Comparison of ENCODE assay signal across 19 cellular contexts in the genomic region with DNA sequence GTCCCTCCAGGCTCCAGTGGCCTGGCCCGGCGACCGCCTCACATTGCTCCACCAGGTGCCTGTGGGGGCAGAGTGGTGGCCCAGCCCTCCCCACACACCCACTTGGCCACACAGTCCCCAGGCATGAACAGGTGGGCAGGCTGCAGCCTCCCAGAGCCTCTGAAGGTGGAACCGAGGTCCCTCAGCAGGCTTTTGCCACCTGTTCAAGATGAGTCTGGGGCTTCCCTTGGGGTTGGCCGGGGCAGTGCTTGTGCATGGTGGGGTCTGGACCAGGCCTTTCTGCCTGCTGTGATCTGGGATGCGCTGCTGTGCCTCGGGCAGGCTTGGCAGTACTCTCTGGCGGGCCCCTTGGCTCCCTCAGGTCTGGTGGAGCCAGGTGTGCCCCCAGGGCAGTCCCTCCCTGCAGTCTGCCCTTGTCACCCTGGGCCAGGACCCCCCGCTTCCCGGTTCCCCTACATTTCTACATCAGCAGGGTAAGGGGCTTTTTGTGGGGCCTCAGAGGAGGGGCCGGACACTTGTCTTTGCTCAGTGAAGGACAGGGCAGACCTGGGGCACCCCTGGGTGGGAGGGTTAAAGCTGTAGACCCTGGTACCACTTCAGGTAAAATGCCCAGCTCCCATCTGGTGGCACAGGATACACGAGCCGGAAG. TPM values are rescaled to one million over a fixed set of nuclear protein-coding genes. Genes with fewer than 3 reads are reported as not detected.
"Had no signal": no experiment of that assay in that cellular context is flagged by ENCODE, and none has a peak within 500 bp of the region (broad histone marks: within the 10 kb centered on the region; RNA-seq: fewer than 3 reads in every experiment).

No MANE protein-coding gene starts in this region.

- H2AFZ ChIP-seq: hepatocyte had no signal

- H3K27ac ChIP-seq: breast epithelium, hepatocyte, psoas muscle, right lobe of liver, spleen, testis had no signal

- DNase-seq: activated CD4-positive, alpha-beta T cell treated with anti-CD3 and anti-CD28 coated beads, Interleukin-2, amount 50 U/mL, for 4 hours; activated effector memory CD4-positive, alpha-beta T cell treated with anti-CD3 and anti-CD28 coated beads, Interleukin-2, amount 50 U/mL, for 16 hours; activated T-cell treated with anti-CD3 and anti-CD28 coated beads, Interleukin-2, amount 50 U/mL, for 4 hours; dermis blood vessel endothelial cell; endodermal cell; erythroblast; midbrain; naive B cell; occipital lobe; psoas muscle; right lobe of liver; spleen; stimulated activated CD4-positive, alpha-beta T cell treated with anti-CD3 and anti-CD28 coated beads, Interleukin-1b, Interleukin-23, amount 100 ng/mL, for 48 hours; stimulated activated naive CD4-positive, alpha-beta T cell treated with Interleukin-2 at 50 U/mL for 16 hours; testis had no signal

- H3K27me3 ChIP-seq: right lobe of liver, testis had no signal

- ATAC-seq: activated CD4-positive, CD25-positive, alpha-beta regulatory T cell treated with anti-CD3 and anti-CD28 coated beads, Interleukin-2, amount 50 U/mL, for 24 hours; activated naive CD4-positive, alpha-beta T cell treated with anti-CD3 and anti-CD28 coated beads, Interleukin-2, amount 50 U/mL, for 72 hours; activated T-cell treated with anti-CD3 and anti-CD28 coated beads, Interleukin-2, amount 50 U/mL, for 4 hours had no signal

- H3K9me3 ChIP-seq: breast epithelium, psoas muscle, right lobe of liver, spleen, testis had no signal

- H3K4me3 ChIP-seq: breast epithelium, hepatocyte, psoas muscle, right lobe of liver, spleen, testis had no signal

- H3K79me2 ChIP-seq: hepatocyte had no signal

RNA-seq across cellular contexts. Expression of a gene that starts 2.7 kb away (rescaled TPM):
- total RNA-seq: activated naive CD4-positive, alpha-beta T cell treated with anti-CD3 and anti-CD28 coated beads, Interleukin-2, amount 50 U/mL, for 72 hours had no signal
